9 cellular contexts compared by ENCODE assay signal in genomic region chr9:136108648-136109266, GRCh38. TPM values are rescaled to one million over a fixed set of nuclear protein-coding genes. Genes with fewer than 3 reads are reported as not detected.
DNase-seq lines count a peak whose midpoint lies in the region; ATAC-seq and TF ChIP-seq lines count a peak whose summit lies in the region.
"Had no signal": no experiment of that assay in that cellular context is flagged by ENCODE, and none has a peak within 500 bp of the region (broad histone marks: within the 10 kb centered on the region; RNA-seq: fewer than 3 reads in every experiment).

No MANE protein-coding gene starts in this region.

- CTCF ChIA-PET in CD4-positive, alpha-beta memory T cell (lab: Charles Lee; ENCODE audit: partially characterized antibody) = interaction anchor here (1.1 to 3.7 kb wide), 6 partner anchors 9 to 294 kb away, joined by 3 to 15 read pairs (median 4); partner anchors contain the start of gene TMEM250

- no peaks in the 10 kb centered on the region for H3K27me3 ChIP-seq in CD4-positive, alpha-beta memory T cell (ENCODE audit: insufficient read depth, low read length)
- H3K27me3 ChIP-seq in KMS-11 (ENCODE audit: insufficient read depth, low read depth) (peaks cover 40% of the 10 kb centered on the region), colonic mucosa (no peaks in the 10 kb centered on the region), neural progenitor cell (no peaks in the 10 kb centered on the region)

- H3K9ac ChIP-seq in KMS-11 = no peak overlapping the region
- H3K9ac ChIP-seq in colonic mucosa (ENCODE audit: low read depth in 2 of 2, low read length in 2 of 2) = peak overlapping the region; percentile 78 to 79
- H3K9ac ChIP-seq in neural progenitor cell = no peak overlapping the region

- H2AFZ ChIP-seq in KMS-11 (ENCODE audit: low read depth) (peak overlapping the region; percentile 57; the same call in 1 of the 2 replicates), neural progenitor cell (replicated peaks) (peak overlapping the region; percentile 52)

- H3K4me3 Mint-ChIP-seq in CD4-positive, alpha-beta memory T cell = peak overlapping the region; percentile 68 to 85 (median 73)
- H3K4me3 Mint-ChIP-seq in neural progenitor cell = peak overlapping the region; percentile 35

- peak overlapping the region in 1 of 2 donors; percentile 77 for H3K4me3 ChIP-seq in CD4-positive, alpha-beta memory T cell (ENCODE audit: low read length in 2 of 2)
- H3K4me3 ChIP-seq in KMS-11 (IDR thresholded peaks at IDR 0.05; ENCODE audit: insufficient read depth, low read depth, low read length) (no peak overlapping the region), colonic mucosa (peak overlapping the region; percentile 31), neural progenitor cell (peak overlapping the region; percentile 40)

- no peaks in the 10 kb centered on the region for H3K79me2 ChIP-seq in KMS-11 (ENCODE audit: insufficient read depth, low read depth)
- no peaks in the 10 kb centered on the region for H3K79me2 ChIP-seq in neural progenitor cell (ENCODE audit: low read depth)

- H3K36me3 Mint-ChIP-seq in CD4-positive, alpha-beta memory T cell = peaks cover 0 to 6% of the 10 kb centered on the region in 2 donors
- H3K36me3 Mint-ChIP-seq in neural progenitor cell = no peaks in the 10 kb centered on the region

- H3K9me3 ChIP-seq in CD4-positive, alpha-beta memory T cell (ENCODE audit: control insufficient read depth in 1 of 2, low read length in 2 of 2) = no peaks in the 10 kb centered on the region
- H3K9me3 ChIP-seq in colonic mucosa (no peaks in the 10 kb centered on the region), neural progenitor cell (ENCODE audit: low read depth) (no peaks in the 10 kb centered on the region)

- no peaks in the 10 kb centered on the region for H3K36me3 ChIP-seq in CD4-positive, alpha-beta memory T cell (ENCODE audit: insufficient read depth, low read length)
- H3K36me3 ChIP-seq in KMS-11 (ENCODE audit: insufficient read depth) (no peaks in the 10 kb centered on the region), colonic mucosa (no peaks in the 10 kb centered on the region), neural progenitor cell (no peaks in the 10 kb centered on the region)

- peak overlapping the region; percentile 69 for H3K27ac ChIP-seq in CD4-positive, alpha-beta memory T cell (ENCODE audit: low read depth, low read length)
- H3K27ac ChIP-seq in KMS-11 (no peak overlapping the region), colonic mucosa (peak overlapping the region; percentile 66), neural progenitor cell (no peak overlapping the region)

- DNase-seq in CD4-positive, alpha-beta memory T cell = no peak
- no peak for DNase-seq in colonic mucosa
- no peak for DNase-seq in neural progenitor cell (ENCODE audit: low spot score)
- no peak for DNase-seq in DMS 273 treated with DMSO at 0.1 percent for 48 hours (lab: John Stamatoyannopoulos, UW)
- DNase-seq in dedifferentiated amniotic fluid mesenchymal stem cell (ENCODE audit: extremely low spot score) = no peak
- DNase-seq: foreskin melanocyte had no signal

- peaks cover 19 to 79% (median 54%) of the 10 kb centered on the region in 4 donors for H3K4me1 Mint-ChIP-seq in CD4-positive, alpha-beta memory T cell
- peaks cover 33% of the 10 kb centered on the region for H3K4me1 Mint-ChIP-seq in neural progenitor cell

- ATAC-seq in GM21526 (IDR thresholded peaks at IDR 0.05; ENCODE audit: low FRiP score, unreplicated experiment) (no peak), HG03565 (IDR thresholded peaks at IDR 0.05; ENCODE audit: unreplicated experiment) (no peak)

- no peaks in the 10 kb centered on the region for H3K27me3 Mint-ChIP-seq in CD4-positive, alpha-beta memory T cell
- peaks cover 9% of the 10 kb centered on the region for H3K27me3 Mint-ChIP-seq in neural progenitor cell (ENCODE audit: insufficient read depth, low read depth)

- peaks cover 42% of the 10 kb centered on the region for H3F3A ChIP-seq in neural progenitor cell (ENCODE audit: low read depth)

- peaks cover 80% of the 10 kb centered on the region for H3K4me1 ChIP-seq in CD4-positive, alpha-beta memory T cell (ENCODE audit: insufficient read depth, low read length)
- peaks cover 13% of the 10 kb centered on the region for H3K4me1 ChIP-seq in KMS-11 (ENCODE audit: low read depth, poor library complexity, severe bottlenecking)
- peaks cover 35% of the 10 kb centered on the region for H3K4me1 ChIP-seq in colonic mucosa
- peaks cover 44% of the 10 kb centered on the region for H3K4me1 ChIP-seq in neural progenitor cell

- peak overlapping the region; percentile 51 to 89 (median 78) for H3K27ac Mint-ChIP-seq in CD4-positive, alpha-beta memory T cell
- H3K27ac Mint-ChIP-seq in neural progenitor cell = no peak overlapping the region

- peak overlapping the region; percentile 71; the same call in 1 of the 2 replicates for H3K4me2 ChIP-seq in KMS-11
- peak overlapping the region; percentile 71 for H3K4me2 ChIP-seq in neural progenitor cell

- TF ChIP-seq CTCF in KMS-11 (conservative IDR thresholded peaks at IDR 0.05; ENCODE audit: low read depth, low read length) (no peak), colonic mucosa (IDR thresholded peaks at IDR 0.05) (no peak), neural progenitor cell (IDR thresholded peaks at IDR 0.05) (no peak)

- intact Hi-C loops in CD4-positive, alpha-beta memory T cell (cut with micrococcal nuclease) = loop anchor here (1.0 kb wide), 2 partner anchors 10 to 13 kb away; partner anchors contain the start of genes NACC2 and TMEM250
- intact Hi-C loops in colonic mucosa (cut with DNase I) = no loop called here

- no peaks in the 10 kb centered on the region for H3K9me3 Mint-ChIP-seq in CD4-positive, alpha-beta memory T cell
- H3K9me3 Mint-ChIP-seq in neural progenitor cell = no peaks in the 10 kb centered on the region

- POLR2A ChIA-PET in CD4-positive, alpha-beta memory T cell (lab: Charles Lee; ENCODE audit: partially characterized antibody) = interaction anchor here (0.5 to 11.1 kb wide), 11 partner anchors 10 to 1134 kb away, joined by 3 to 155 read pairs (median 3); partner anchors contain the start of genes CAMSAP1, NACC2, TMEM250 and UBAC1

- no peaks in the 10 kb centered on the region for H4K20me1 ChIP-seq in KMS-11 (ENCODE audit: insufficient read depth)
- H4K20me1 ChIP-seq in neural progenitor cell (ENCODE audit: low read depth) = no peaks in the 10 kb centered on the region

RNA-seq across cellular contexts. Expression of gene TMEM250, which starts 9.9 kb away (rescaled TPM):
- total RNA-seq in CD4-positive, alpha-beta memory T cell = 10 to 100 TPM; 52.1 to 55.8 TPM
- polyA plus RNA-seq in CD4-positive, alpha-beta memory T cell = 10 to 100 TPM; 46.7 to 67.3 TPM
- 10 to 100 TPM; 40.9 to 67.2 TPM for total RNA-seq in colonic mucosa
- total RNA-seq in neural progenitor cell (ENCODE audit: low replicate concordance) = 16.3 and 46.2 TPM in 2 replicates

RNA-seq across cellular contexts. Expression of gene NACC2, which starts 13.7 kb away (rescaled TPM):
- 10 to 100 TPM; 11.5 to 12.2 TPM for total RNA-seq in CD4-positive, alpha-beta memory T cell
- 1 to 10 TPM in 1 of 2 donors, under 1 TPM in 1; 0.58 to 2.6 TPM for polyA plus RNA-seq in CD4-positive, alpha-beta memory T cell
- 10 to 100 TPM; 20.3 to 21.0 TPM for total RNA-seq in colonic mucosa
- 4.5 and 9.1 TPM in 2 replicates for total RNA-seq in neural progenitor cell (ENCODE audit: low replicate concordance)

Comparison
In these comparisons a context has a peak if more than half of its experiments do, and no peak if none do; other contexts are left out.
1. H3K27ac ChIP-seq: peak in CD4-positive, alpha-beta memory T cell (single experiment) and colonic mucosa (single experiment); none in KMS-11 (single experiment) and neural progenitor cell (single experiment).
2. H3K9ac ChIP-seq: peak in colonic mucosa (2 of 2); none in KMS-11 (single experiment) and neural progenitor cell (single experiment).